In the genomic region with DNA sequence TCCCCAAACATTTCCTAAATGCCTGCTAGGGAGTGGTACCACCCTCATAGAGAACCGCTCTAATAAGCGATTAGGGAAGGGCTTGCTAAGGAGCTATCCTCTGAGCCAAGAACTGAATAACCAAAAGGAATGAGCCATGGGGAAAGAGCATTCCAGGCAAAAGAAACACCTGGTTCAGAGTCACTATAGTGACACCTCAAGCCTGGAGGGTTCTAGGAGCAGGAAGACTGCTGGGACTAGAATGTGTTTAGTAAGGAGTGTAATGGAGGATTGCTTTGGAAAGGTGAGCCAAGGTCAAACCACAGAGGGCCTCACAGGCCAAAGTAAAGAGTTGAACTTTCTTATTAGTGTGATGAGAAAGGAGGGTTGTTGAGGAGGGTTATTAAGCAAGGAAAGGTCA, we compare ENCODE assay signal across 1 cellular context.
TF ChIP-seq lines count a peak whose summit lies in the region.

No MANE protein-coding gene starts in this region.

TF ChIP-seq in K562, 482 proteins besides CTCF, POLR2A, EP300 and RAD21:
- TF ChIP-seq ESRRA (IDR thresholded peaks at IDR 0.05; ENCODE audit: borderline replicate concordance, low read depth) (peak; percentile 73), RAD51 (IDR thresholded peaks at IDR 0.05; ENCODE audit: borderline replicate concordance, low read depth) (no peak)
